Comparison of ENCODE assay signal across 8 cellular contexts in genomic region chr12:123149088-123149827, GRCh38. TPM values are rescaled to one million over a fixed set of nuclear protein-coding genes. Genes with fewer than 3 reads are reported as not detected.
A peak's percentile ranks its signal among the peaks of the same experiment; 100 is the strongest.
DNase-seq lines count a peak whose midpoint lies in the region; TF ChIP-seq lines count a peak whose summit lies in the region.

No MANE protein-coding gene starts in this region.

- peak overlapping the region; percentile 66 for H3K4me3 ChIP-seq in iPS-15b (ENCODE audit: low read depth, low read length)
- peak overlapping the region; percentile 29 to 64 (median 41) for H3K4me3 ChIP-seq in skeletal muscle tissue (ENCODE audit: low read length in 3 of 3)

- H3K4me1 ChIP-seq in H9 (ENCODE audit: insufficient read depth, low read length) (peaks cover 2% of the 10 kb centered on the region; the same call in 1 of the 2 replicates), iPS-15b (ENCODE audit: control insufficient read depth, insufficient read depth, low read length) (peaks cover 9% of the 10 kb centered on the region), skeletal muscle tissue (ENCODE audit: control insufficient read depth in 3 of 3, insufficient read depth in 3 of 3, low read length in 3 of 3) (peaks cover 17 to 27% (median 23%) of the 10 kb centered on the region in 3 donors)

- H2AK5ac ChIP-seq in H9 (ENCODE audit: insufficient read length, low read length) = no peak overlapping the region

- no peak overlapping the region for H4K8ac ChIP-seq in H9 (replicated peaks; ENCODE audit: insufficient read length, low read depth, low read length)

- H3K36me3 ChIP-seq in iPS-15b (ENCODE audit: control insufficient read depth, insufficient read depth, low read length) (no peaks in the 10 kb centered on the region), skeletal muscle tissue (ENCODE audit: control insufficient read depth in 3 of 3, insufficient read depth in 3 of 3, low read length in 3 of 3) (peaks cover 0 to 8% (median 0%) of the 10 kb centered on the region in 3 donors)

- peaks cover 58% of the 10 kb centered on the region for H3K27me3 Mint-ChIP-seq in H9 (ENCODE audit: low read depth)
- peaks cover 21% of the 10 kb centered on the region for H3K27me3 Mint-ChIP-seq in activated T-helper 2 cell treated with anti-CD3 and anti-CD28 coated beads, Interferon-gamma antibody, Interleukin-2, Interleukin-4, amounts not matched to agents 10 μg/mL and 5 μg/mL and 100 μg/mL, durations not matched to agents 14 hours and 24 hours and 36 hours (ENCODE audit: low read depth)

- H3K9me3 ChIP-seq in H9 (ENCODE audit: control insufficient read depth, low read depth, low read length) = no peaks in the 10 kb centered on the region
- no peaks in the 10 kb centered on the region for H3K9me3 ChIP-seq in iPS-15b (ENCODE audit: control insufficient read depth, insufficient read depth, low read length)
- no peaks in the 10 kb centered on the region for H3K9me3 ChIP-seq in skeletal muscle tissue (ENCODE audit: control insufficient read depth in 3 of 3, low read length in 3 of 3)

- DNase-seq in H9 = no peak
- no peak for DNase-seq in activated T-helper 2 cell treated with anti-CD3 and anti-CD28 coated beads, Interferon-gamma antibody, Interleukin-2, Interleukin-4, amounts not matched to agents 10 μg/mL and 5 μg/mL and 100 μg/mL, durations not matched to agents 14 hours and 24 hours and 36 hours (ENCODE audit: low spot score)
- DNase-seq in NCI-H2171 treated with DMSO at 0.1 percent for 48 hours (lab: John Stamatoyannopoulos, UW) = no peak
- no peak for DNase-seq in NCI-H446 (lab: John Stamatoyannopoulos, UW)
- no peak for DNase-seq in GM10266 (ENCODE audit: extremely low spot score)
- DNase-seq in GM13976 (ENCODE audit: low spot score) = no peak

- peaks cover 39 to 40% of the 10 kb centered on the region in 2 experiments for H3K4me1 Mint-ChIP-seq in H9
- peaks cover 20% of the 10 kb centered on the region for H3K4me1 Mint-ChIP-seq in activated T-helper 2 cell treated with anti-CD3 and anti-CD28 coated beads, Interferon-gamma antibody, Interleukin-2, Interleukin-4, amounts not matched to agents 10 μg/mL and 5 μg/mL and 100 μg/mL, durations not matched to agents 14 hours and 24 hours and 36 hours (ENCODE audit: low read depth)

- no peak overlapping the region for H3K18ac ChIP-seq in H9 (ENCODE audit: insufficient read length, low read depth, low read length)

- H2AFZ ChIP-seq in H9 (ENCODE audit: low read length) = no peak overlapping the region

- H3T11ph ChIP-seq in H9 (ENCODE audit: low read length) = no peak overlapping the region

- intact Hi-C loops in activated T-helper 2 cell treated with anti-CD3 and anti-CD28 coated beads, Interferon-gamma antibody, Interleukin-2, Interleukin-4, amounts not matched to agents 10 μg/mL and 5 μg/mL and 100 μg/mL, durations not matched to agents 14 hours and 24 hours and 36 hours (cut with micrococcal nuclease) = loop anchor here (1.0 kb wide), 2 partner anchors 9 to 73 kb away; no protein-coding TSS in a partner anchor

- no peaks in the 10 kb centered on the region for H4K20me1 ChIP-seq in H9 (ENCODE audit: control insufficient read depth, insufficient read depth, insufficient read length)

- peaks cover 10% of the 10 kb centered on the region for H3K23me2 ChIP-seq in H9 (ENCODE audit: insufficient read length, low read depth, low read length, poor library complexity, severe bottlenecking)

- H3K4me2 ChIP-seq in H9 (ENCODE audit: insufficient read depth, insufficient read length, low read length) = no peak overlapping the region

- no peak overlapping the region for H4K5ac ChIP-seq in H9 (ENCODE audit: insufficient read length, low read depth, low read length)

- no peak overlapping the region for H2BK20ac ChIP-seq in H9 (ENCODE audit: low read depth, low read length, poor library complexity, severe bottlenecking)

- H2BK12ac ChIP-seq in H9 (ENCODE audit: insufficient read length, low read depth, low read length) = no peak overlapping the region

- peaks cover 17% of the 10 kb centered on the region; the same call in 1 of the 2 replicates for H3K27me3 ChIP-seq in H9 (ENCODE audit: insufficient read depth, low read length)
- H3K27me3 ChIP-seq in iPS-15b (ENCODE audit: control insufficient read depth, insufficient read depth, low read length) = peaks cover 23% of the 10 kb centered on the region
- no peaks in the 10 kb centered on the region for H3K27me3 ChIP-seq in skeletal muscle tissue (ENCODE audit: control insufficient read depth in 3 of 3, insufficient read depth in 3 of 3, low read length in 3 of 3)

- no peak overlapping the region for H3K14ac ChIP-seq in H9 (ENCODE audit: insufficient read depth, low read length)

- H3K4ac ChIP-seq in H9 (ENCODE audit: low read depth, low read length) = no peak overlapping the region

- no peak overlapping the region for H3K56ac ChIP-seq in H9 (ENCODE audit: insufficient read length, low read depth, low read length)

- peaks cover 0 to 6% (median 0%) of the 10 kb centered on the region in 3 experiments; a peak in 2 of 7 replicates for H3K36me3 Mint-ChIP-seq in H9 (ENCODE audit: insufficient read depth in 1 of 3, low read depth in 3 of 3)
- peaks cover 26% of the 10 kb centered on the region for H3K36me3 Mint-ChIP-seq in activated T-helper 2 cell treated with anti-CD3 and anti-CD28 coated beads, Interferon-gamma antibody, Interleukin-2, Interleukin-4, amounts not matched to agents 10 μg/mL and 5 μg/mL and 100 μg/mL, durations not matched to agents 14 hours and 24 hours and 36 hours (ENCODE audit: low read depth)

- in situ Hi-C loops in GM13976 (cut with MboI; ENCODE audit: low sequenced_read_pairs, unreplicated experiment) = no loop called here

- H3K27ac Mint-ChIP-seq in H9 = no peak overlapping the region; a peak in 1 of 7 replicates
- peak overlapping the region; percentile 77 for H3K27ac Mint-ChIP-seq in activated T-helper 2 cell treated with anti-CD3 and anti-CD28 coated beads, Interferon-gamma antibody, Interleukin-2, Interleukin-4, amounts not matched to agents 10 μg/mL and 5 μg/mL and 100 μg/mL, durations not matched to agents 14 hours and 24 hours and 36 hours

- WGBS in H9 (ENCODE audit: extremely low coverage, insufficient read length, low lambda C conversion rate) = no CpG with 5 or more reads among the region's 9 CpGs

- H3K9ac ChIP-seq in H9 (ENCODE audit: extremely low read depth, insufficient read length, low read length) (no peak overlapping the region), iPS-15b (ENCODE audit: low read depth, low read length) (no peak overlapping the region), skeletal muscle tissue (ENCODE audit: low read depth in 1 of 3, low read length in 3 of 3) (peak overlapping the region in 2 of 3 donors; percentile 67 to 88)

- no peaks in the 10 kb centered on the region for H3K79me2 ChIP-seq in H9 (ENCODE audit: insufficient read depth, low read length)

- no peak overlapping the region for H2BK120ac ChIP-seq in H9 (ENCODE audit: low read depth, low read length, poor library complexity, severe bottlenecking)

- TF ChIP-seq CTCF in H9 (conservative IDR thresholded peaks at IDR 0.05) (no peak), GM10266 (IDR thresholded peaks at IDR 0.05; ENCODE audit: control insufficient read depth, insufficient read depth, low read depth, missing control alignments) (no peak), GM13976 (IDR thresholded peaks at IDR 0.05; ENCODE audit: borderline replicate concordance, control extremely low read depth, extremely low read depth, insufficient read depth, missing control alignments) (no peak)

- no peaks in the 10 kb centered on the region for H3K79me1 ChIP-seq in H9 (ENCODE audit: insufficient read depth, low read depth, low read length, poor library complexity, severe bottlenecking)

- no peak overlapping the region for H2BK5ac ChIP-seq in H9 (ENCODE audit: insufficient read length, low read length)

- H2BK15ac ChIP-seq in H9 (ENCODE audit: low read depth, low read length) = no peak overlapping the region

- H3K23ac ChIP-seq in H9 (ENCODE audit: insufficient read length, low read depth, low read length) = no peak overlapping the region

- peak overlapping the region; percentile 65 to 85 for H3K4me3 Mint-ChIP-seq in H9
- peak overlapping the region; percentile 84 for H3K4me3 Mint-ChIP-seq in activated T-helper 2 cell treated with anti-CD3 and anti-CD28 coated beads, Interferon-gamma antibody, Interleukin-2, Interleukin-4, amounts not matched to agents 10 μg/mL and 5 μg/mL and 100 μg/mL, durations not matched to agents 14 hours and 24 hours and 36 hours (ENCODE audit: low read depth)

- no peaks in the 10 kb centered on the region for H3K9me3 Mint-ChIP-seq in H9
- no peaks in the 10 kb centered on the region for H3K9me3 Mint-ChIP-seq in activated T-helper 2 cell treated with anti-CD3 and anti-CD28 coated beads, Interferon-gamma antibody, Interleukin-2, Interleukin-4, amounts not matched to agents 10 μg/mL and 5 μg/mL and 100 μg/mL, durations not matched to agents 14 hours and 24 hours and 36 hours

- no peak overlapping the region for H4K91ac ChIP-seq in H9 (ENCODE audit: insufficient read length, low read depth, low read length)

- H3K27ac ChIP-seq in H9 (ENCODE audit: insufficient read length, low read depth, low read length) = no peak overlapping the region
- peak overlapping the region; percentile 64 for H3K27ac ChIP-seq in skeletal muscle tissue (ENCODE audit: low read depth, low read length)

RNA-seq across cellular contexts. Expression of gene PITPNM2, which starts 1.6 kb away (rescaled TPM):
- total RNA-seq in H9 (2021) (1.2 and 1.8 TPM in 2 replicates), skeletal muscle tissue (3.1 TPM)
- 15.5 and 16.2 TPM in 2 replicates for total RNA-seq in activated T-helper 2 cell treated with anti-CD3 and anti-CD28 coated beads, Interferon-gamma antibody, Interleukin-2, Interleukin-4, amounts not matched to agents 10 μg/mL and 5 μg/mL and 100 μg/mL, durations not matched to agents 14 hours and 24 hours and 36 hours

Comparison
In these comparisons a context has a peak if more than half of its experiments do, and no peak if none do; other contexts are left out.
1. H3K9ac ChIP-seq: peak in skeletal muscle tissue (2 of 3); none in H9 (single experiment) and iPS-15b (single experiment).